ENCODE assay signal across 8 cellular contexts in genomic region chr9:108933231-108933630, GRCh38. TPM values are rescaled to one million over a fixed set of nuclear protein-coding genes. Genes with fewer than 3 reads are reported as not detected.
DNase-seq lines count a peak whose midpoint lies in the region; ATAC-seq and TF ChIP-seq lines count a peak whose summit lies in the region.

No MANE protein-coding gene starts in this region.

- H3K4me3 Mint-ChIP-seq in endodermal cell = peak overlapping the region; percentile 93
- peak overlapping the region; percentile 88 to 100 (median 99) for H3K4me3 Mint-ChIP-seq in naive thymus-derived CD4-positive, alpha-beta T cell

- 5 to 7% methylated on average over 11 to 20 of the region's 20 CpGs for WGBS in endodermal cell (ENCODE audit: insufficient coverage in 1 of 2, insufficient read length in 1 of 2), 2 experiments

- peaks cover 16% of the 10 kb centered on the region for H3K36me3 Mint-ChIP-seq in endodermal cell (ENCODE audit: low read depth)
- peaks cover 3 to 21% (median 11%) of the 10 kb centered on the region in 5 donors for H3K36me3 Mint-ChIP-seq in naive thymus-derived CD4-positive, alpha-beta T cell

- H3K9me3 Mint-ChIP-seq in endodermal cell = no peaks in the 10 kb centered on the region
- no peaks in the 10 kb centered on the region for H3K9me3 Mint-ChIP-seq in naive thymus-derived CD4-positive, alpha-beta T cell

- peak overlapping the region; percentile 93 for H3K27ac ChIP-seq in endodermal cell (ENCODE audit: low read depth, low read length)
- H3K27ac ChIP-seq in naive thymus-derived CD4-positive, alpha-beta T cell (ENCODE audit: low read depth, low read length) = peak overlapping the region; percentile 92

- H3K36me3 ChIP-seq in endodermal cell (ENCODE audit: control insufficient read depth, insufficient read depth, low read length) = peaks cover 17% of the 10 kb centered on the region
- peaks cover 3 to 6% (median 4%) of the 10 kb centered on the region in 3 experiments for H3K36me3 ChIP-seq in naive thymus-derived CD4-positive, alpha-beta T cell (ENCODE audit: control insufficient read depth in 2 of 3, insufficient read depth in 3 of 3, low read length in 3 of 3)

- peak overlapping the region; percentile 97 for H3K27ac Mint-ChIP-seq in endodermal cell
- H3K27ac Mint-ChIP-seq in naive thymus-derived CD4-positive, alpha-beta T cell = peak overlapping the region; percentile 96 to 99 (median 98)

- H3K4me1 ChIP-seq in endodermal cell (ENCODE audit: control insufficient read depth, insufficient read depth, low read length) = no peaks in the 10 kb centered on the region
- peaks cover 15 to 18% of the 10 kb centered on the region in 2 donors for H3K4me1 ChIP-seq in naive thymus-derived CD4-positive, alpha-beta T cell (ENCODE audit: control insufficient read depth in 2 of 2, insufficient read depth in 2 of 2, low read length in 2 of 2)

- peak overlapping the region; percentile 82 for H3K9ac ChIP-seq in endodermal cell (ENCODE audit: extremely low read depth, low read length, poor library complexity, severe bottlenecking)

- ATAC-seq in naive thymus-derived CD4-positive, alpha-beta T cell = no peak
- ATAC-seq in GM19397 (IDR thresholded peaks at IDR 0.05; ENCODE audit: unreplicated experiment) = no peak

- no peaks in the 10 kb centered on the region for H3K9me3 ChIP-seq in endodermal cell (ENCODE audit: control insufficient read depth, low read length)
- H3K9me3 ChIP-seq in naive thymus-derived CD4-positive, alpha-beta T cell (ENCODE audit: control insufficient read depth in 2 of 3, low read length in 3 of 3) = no peaks in the 10 kb centered on the region

- no peak for TF ChIP-seq CTCF in endodermal cell (conservative IDR thresholded peaks at IDR 0.05)

- intact Hi-C loops in naive thymus-derived CD4-positive, alpha-beta T cell (cut with micrococcal nuclease) = loop anchor here (5.0 to 10.0 kb wide), 7 partner anchors 169 to 1441 kb away; partner anchors contain the start of genes TXN (in 2 of the 2) and EPB41L4B (in 1 of the 2)

- H3K27me3 ChIP-seq in endodermal cell (ENCODE audit: control insufficient read depth, insufficient read depth, low read length, poor library complexity, severe bottlenecking) = no peaks in the 10 kb centered on the region
- no peaks in the 10 kb centered on the region for H3K27me3 ChIP-seq in naive thymus-derived CD4-positive, alpha-beta T cell (ENCODE audit: control insufficient read depth in 2 of 2, insufficient read depth in 2 of 2, low read length in 2 of 2)

- H3K4me3 ChIP-seq in endodermal cell (ENCODE audit: low read length) = peak overlapping the region; percentile 95
- H3K4me3 ChIP-seq in naive thymus-derived CD4-positive, alpha-beta T cell (ENCODE audit: low read length) = peak overlapping the region; percentile 90

- no peaks in the 10 kb centered on the region for H3K27me3 Mint-ChIP-seq in endodermal cell (ENCODE audit: insufficient read depth)
- no peaks in the 10 kb centered on the region for H3K27me3 Mint-ChIP-seq in naive thymus-derived CD4-positive, alpha-beta T cell

- peaks cover 10% of the 10 kb centered on the region for H3K4me1 Mint-ChIP-seq in endodermal cell
- peaks cover 29 to 59% (median 40%) of the 10 kb centered on the region in 7 donors for H3K4me1 Mint-ChIP-seq in naive thymus-derived CD4-positive, alpha-beta T cell

- CTCF ChIA-PET in naive thymus-derived CD4-positive, alpha-beta T cell (lab: Charles Lee) = no interaction called here

- POLR2A ChIA-PET in naive thymus-derived CD4-positive, alpha-beta T cell (lab: Charles Lee) = interaction anchor here (1.0 kb wide), 1 partner anchor 13 kb away, joined by 3 read pairs; no protein-coding TSS in a partner anchor

- DNase-seq in SIG-M5 treated with dmso at 0.1 percent for 504 hours (lab: John Stamatoyannopoulos, UW; ENCODE audit: unreplicated experiment) (peak; percentile 17), SIG-M5 (lab: John Stamatoyannopoulos, UW) (no peak), RKO (ENCODE audit: low spot score) (peak; percentile 59), endodermal cell (no peak), SK-N-DZ (ENCODE audit: low spot score) (no peak)
- DNase-seq in naive thymus-derived CD4-positive, alpha-beta T cell = peak in 1 of 9 donors; percentile 7
- DNase-seq in stimulated activated CD8-positive, alpha-beta memory T cell treated with anti-CD3 and anti-CD28 coated beads, Interleukin-4, amount 100 ng/mL, for 48 hours = no peak

RNA-seq across cellular contexts. Expression of gene ELP1, which starts 0.7 kb away (rescaled TPM):
- 10 to 100 TPM; 32.9 to 37.1 TPM for total RNA-seq in endodermal cell
- polyA plus RNA-seq in endodermal cell (2013, experiment 1 of 2) = 35.4 TPM
- 29.5 TPM for polyA plus RNA-seq in endodermal cell (2013, experiment 2 of 2)
- total RNA-seq in naive thymus-derived CD4-positive, alpha-beta T cell = 10 to 100 TPM; 21.7 to 41.4 (median 26.5) TPM
- 10 to 100 TPM; 13.7 to 21.4 TPM for polyA plus RNA-seq in naive thymus-derived CD4-positive, alpha-beta T cell
- 43.3 and 48.9 TPM in 2 replicates for polyA plus RNA-seq in SK-N-DZ (2014; cell fraction: cytosol; rRNA removed)
- polyA plus RNA-seq in SK-N-DZ (2014; cell fraction: nucleus; rRNA removed) = 113 and 220 TPM in 2 replicates

RNA-seq across cellular contexts. Expression of gene ABITRAM, which starts 1.0 kb away (rescaled TPM):
- 10 to 100 TPM; 11.4 to 15.4 TPM for total RNA-seq in endodermal cell
- polyA plus RNA-seq in endodermal cell (2013, experiment 1 of 2) = 21.8 TPM
- 18.8 TPM for polyA plus RNA-seq in endodermal cell (2013, experiment 2 of 2)
- 10 to 100 TPM; 10.1 to 14.4 (median 11.2) TPM for total RNA-seq in naive thymus-derived CD4-positive, alpha-beta T cell
- polyA plus RNA-seq in naive thymus-derived CD4-positive, alpha-beta T cell = 10 to 100 TPM; 15.6 to 20.3 TPM
- polyA plus RNA-seq in SK-N-DZ (2014; cell fraction: cytosol; rRNA removed) = 11.1 and 11.4 TPM in 2 replicates
- polyA plus RNA-seq in SK-N-DZ (2014; cell fraction: nucleus; rRNA removed) = 13.2 and 15.8 TPM in 2 replicates

Comparison
In these comparisons a context has a peak if more than half of its experiments do, and no peak if none do; other contexts are left out.
1. DNase-seq: peak in SIG-M5 treated with dmso at 0.1 percent for 504 hours (single experiment) and RKO (single experiment); none in SIG-M5 (single experiment), endodermal cell (single experiment), stimulated activated CD8-positive, alpha-beta memory T cell treated with anti-CD3 and anti-CD28 coated beads, Interleukin-4, amount 100 ng/mL, for 48 hours (single experiment) and SK-N-DZ (single experiment).